ENCODE assay signal across 1 cellular context in genomic region chr11:60852060-60852638, GRCh38.
A peak's percentile ranks its signal among the peaks of the same experiment; 100 is the strongest.
TF ChIP-seq lines count a peak whose summit lies in the region.

No MANE protein-coding gene starts in this region.

TF ChIP-seq in K562, 482 proteins besides CTCF, POLR2A, EP300 and RAD21:
- peak; percentile 22; the same call in 1 of the 2 replicates for TF ChIP-seq POLR2G (IDR thresholded peaks at IDR 0.05; ENCODE audit: low read depth, low read length)
- no peak for TF ChIP-seq TRIM25 (IDR thresholded peaks at IDR 0.05; ENCODE audit: borderline replicate concordance)
